Comparison of ENCODE assay signal across 23 cellular contexts in genomic region chr4:124717101-124717500, GRCh38.
"Had no signal": no experiment of that assay in that cellular context is flagged by ENCODE, and none has a peak within 500 bp of the region (broad histone marks: within the 10 kb centered on the region; RNA-seq: fewer than 3 reads in every experiment).

No MANE protein-coding gene starts in this region.

- ATAC-seq: effector memory CD8-positive, alpha-beta T cell; esophagus mucosa; gastrocnemius medialis; heart right ventricle; left cardiac atrium; left lung; left ventricle myocardium superior; lower lobe of right lung; mucosa of descending colon had no signal

- H3K27ac Mint-ChIP-seq: dendritic cell treated with granulocyte-macrophage colony-stimulating factor and Interleukin-4, amounts not matched to agents 40 ng/mL and 50 ng/mL, for 4 days; effector memory CD8-positive, alpha-beta T cell; endodermal cell; mesothelial cell of epicardium had no signal

- H3K9me3 Mint-ChIP-seq: dendritic cell treated with granulocyte-macrophage colony-stimulating factor and Interleukin-4, amounts not matched to agents 40 ng/mL and 50 ng/mL, for 4 days; effector memory CD8-positive, alpha-beta T cell; endodermal cell; mesothelial cell of epicardium had no signal

- H3K4me3 ChIP-seq: colonic mucosa, esophagus squamous epithelium, gastrocnemius medialis, heart right ventricle, left lung, lower lobe of right lung, mucosa of descending colon had no signal

- H3K36me3 Mint-ChIP-seq: mesothelial cell of epicardium had no signal

- DNase-seq: colonic mucosa; cortex of kidney; effector CD8-positive, alpha-beta T cell; effector memory CD8-positive, alpha-beta T cell; endodermal cell; erythroblast; esophagus squamous epithelium; foreskin fibroblast; foreskin melanocyte; gastrocnemius medialis; glutamatergic neuron; head of caudate nucleus; heart right ventricle; hippocampal formation; left cardiac atrium; left lung; left ventricle myocardium superior; lower lobe of right lung; mesenchymal stem cell; mucosa of descending colon had no signal

- H3K4me3 Mint-ChIP-seq: dendritic cell treated with granulocyte-macrophage colony-stimulating factor and Interleukin-4, amounts not matched to agents 40 ng/mL and 50 ng/mL, for 4 days; effector memory CD8-positive, alpha-beta T cell; endodermal cell; mesothelial cell of epicardium had no signal
